ENCODE assay signal across 27 cellular contexts in genomic region chr7:151858456-151858855, GRCh38.
"Had no signal": no experiment of that assay in that cellular context is flagged by ENCODE, and none has a peak within 500 bp of the region (broad histone marks: within the 10 kb centered on the region; RNA-seq: fewer than 3 reads in every experiment).

No MANE protein-coding gene starts in this region.

- H3K27ac Mint-ChIP-seq: activated CD4-positive, alpha-beta memory T cell treated with anti-CD3 and anti-CD28 coated beads for 36 hours; activated CD4-positive, alpha-beta T cell treated with anti-CD3 and anti-CD28 coated beads for 36 hours; activated CD4-positive, alpha-beta T cell treated with anti-CD3 and anti-CD28 coated beads, Interleukin-2, amount 10 ng/mL, durations not matched to agents 24 days and 14 days; activated CD8-positive, alpha-beta memory T cell treated with anti-CD3 and anti-CD28 coated beads, Interleukin-2, amount 10 ng/mL, durations not matched to agents 7 days and 5 days; activated CD8-positive, alpha-beta T cell treated with anti-CD3 and anti-CD28 coated beads, Interleukin-2, amount 10 ng/mL, durations not matched to agents 7 days and 5 days; activated naive CD8-positive, alpha-beta T cell; activated T-cell treated with anti-CD3 and anti-CD28 coated beads, Interleukin-2, amount 50 U/mL, for 24 hours; activated T-cell treated with anti-CD3 and anti-CD28 coated beads, Interleukin-2, amount 50 U/mL, for 72 hours; endodermal cell had no signal

- H3K27me3 Mint-ChIP-seq: activated CD4-positive, alpha-beta memory T cell treated with anti-CD3 and anti-CD28 coated beads for 36 hours; activated CD4-positive, alpha-beta T cell treated with anti-CD3 and anti-CD28 coated beads for 36 hours; activated CD4-positive, alpha-beta T cell treated with anti-CD3 and anti-CD28 coated beads, Interleukin-2, amount 10 ng/mL, durations not matched to agents 24 days and 14 days; activated CD8-positive, alpha-beta memory T cell treated with anti-CD3 and anti-CD28 coated beads, Interleukin-2, amount 10 ng/mL, durations not matched to agents 7 days and 5 days; activated naive CD8-positive, alpha-beta T cell; activated T-cell treated with anti-CD3 and anti-CD28 coated beads, Interleukin-2, amount 50 U/mL, for 24 hours had no signal

- H3K4me1 Mint-ChIP-seq: activated CD4-positive, alpha-beta T cell treated with anti-CD3 and anti-CD28 coated beads, Interleukin-2, amount 10 ng/mL, durations not matched to agents 24 days and 14 days; activated CD8-positive, alpha-beta memory T cell treated with anti-CD3 and anti-CD28 coated beads, Interleukin-2, amount 10 ng/mL, durations not matched to agents 7 days and 5 days; endodermal cell had no signal

- H3K4me3 ChIP-seq: body of pancreas, colonic mucosa, dorsolateral prefrontal cortex, gastrocnemius medialis, heart right ventricle had no signal

- ATAC-seq: activated CD4-positive, alpha-beta T cell treated with anti-CD3 and anti-CD28 coated beads for 36 hours; activated CD8-positive, alpha-beta memory T cell treated with anti-CD3 and anti-CD28 coated beads, Interleukin-2, amount 10 ng/mL, durations not matched to agents 7 days and 5 days; activated CD8-positive, alpha-beta T cell treated with anti-CD3 and anti-CD28 coated beads, Interleukin-2, amount 10 ng/mL, durations not matched to agents 7 days and 5 days; activated T-cell treated with anti-CD3 and anti-CD28 coated beads, Interleukin-2, amount 50 U/mL, for 72 hours; body of pancreas; esophagus mucosa; gastrocnemius medialis had no signal

- H3K4me3 Mint-ChIP-seq: activated CD4-positive, alpha-beta memory T cell treated with anti-CD3 and anti-CD28 coated beads for 36 hours; activated CD4-positive, alpha-beta T cell treated with anti-CD3 and anti-CD28 coated beads for 36 hours; activated CD4-positive, alpha-beta T cell treated with anti-CD3 and anti-CD28 coated beads, Interleukin-2, amount 10 ng/mL, durations not matched to agents 24 days and 14 days; activated CD8-positive, alpha-beta memory T cell treated with anti-CD3 and anti-CD28 coated beads, Interleukin-2, amount 10 ng/mL, durations not matched to agents 7 days and 5 days; activated CD8-positive, alpha-beta T cell treated with anti-CD3 and anti-CD28 coated beads, Interleukin-2, amount 10 ng/mL, durations not matched to agents 7 days and 5 days; activated naive CD8-positive, alpha-beta T cell; activated T-cell treated with anti-CD3 and anti-CD28 coated beads, Interleukin-2, amount 50 U/mL, for 24 hours; activated T-cell treated with anti-CD3 and anti-CD28 coated beads, Interleukin-2, amount 50 U/mL, for 72 hours; endodermal cell had no signal

- H3K9me3 Mint-ChIP-seq: activated CD4-positive, alpha-beta memory T cell treated with anti-CD3 and anti-CD28 coated beads for 36 hours; activated CD4-positive, alpha-beta T cell treated with anti-CD3 and anti-CD28 coated beads, Interleukin-2, amount 10 ng/mL, durations not matched to agents 24 days and 14 days; activated T-cell treated with anti-CD3 and anti-CD28 coated beads, Interleukin-2, amount 50 U/mL, for 24 hours; activated T-cell treated with anti-CD3 and anti-CD28 coated beads, Interleukin-2, amount 50 U/mL, for 72 hours; endodermal cell had no signal

- DNase-seq: activated CD4-positive, alpha-beta memory T cell treated with anti-CD3 and anti-CD28 coated beads for 36 hours; activated CD4-positive, alpha-beta T cell treated with anti-CD3 and anti-CD28 coated beads for 36 hours; activated CD4-positive, alpha-beta T cell treated with anti-CD3 and anti-CD28 coated beads, Interleukin-2, amount 10 ng/mL, durations not matched to agents 24 days and 14 days; activated CD4-positive, CD25-positive, alpha-beta regulatory T cell; activated CD4-positive, CD25-positive, alpha-beta regulatory T cell treated with anti-CD3 and anti-CD28 coated beads, Interleukin-2, amount 50 U/mL, for 72 hours; activated CD8-positive, alpha-beta memory T cell treated with anti-CD3 and anti-CD28 coated beads, Interleukin-2, amount 10 ng/mL, durations not matched to agents 7 days and 5 days; activated CD8-positive, alpha-beta memory T cell treated with anti-CD3 and anti-CD28 coated beads, Interleukin-2, amount 50 U/mL, for 4 hours; activated CD8-positive, alpha-beta T cell treated with anti-CD3 and anti-CD28 coated beads, Interleukin-2, amount 10 ng/mL, durations not matched to agents 7 days and 5 days; activated gamma-delta T cell; activated naive CD4-positive, alpha-beta T cell; activated naive CD4-positive, alpha-beta T cell treated with anti-CD3 and anti-CD28 coated beads, Interleukin-2, amount 50 U/mL, for 16 hours; activated T-cell treated with anti-CD3 and anti-CD28 coated beads for 4 hours; activated T-cell treated with anti-CD3 and anti-CD28 coated beads, Interleukin-2, amount 50 U/mL, for 24 hours; activated T-cell treated with anti-CD3 and anti-CD28 coated beads, Interleukin-2, amount 50 U/mL, for 72 hours; amniotic stem cell; body of pancreas; colonic mucosa; effector memory CD4-positive, alpha-beta T cell; endodermal cell; foreskin fibroblast; gastrocnemius medialis; glutamatergic neuron; heart right ventricle; T-helper 2 cell had no signal

- H3K36me3 Mint-ChIP-seq: activated CD4-positive, alpha-beta memory T cell treated with anti-CD3 and anti-CD28 coated beads for 36 hours; activated CD8-positive, alpha-beta memory T cell treated with anti-CD3 and anti-CD28 coated beads, Interleukin-2, amount 10 ng/mL, durations not matched to agents 7 days and 5 days; activated naive CD8-positive, alpha-beta T cell had no signal

- H3K27ac ChIP-seq: colonic mucosa, gastrocnemius medialis, heart right ventricle had no signal

- H3K36me3 ChIP-seq: colonic mucosa, gastrocnemius medialis had no signal

- H3K4me1 ChIP-seq: colonic mucosa, gastrocnemius medialis had no signal

- H3K9me3 ChIP-seq: body of pancreas, colonic mucosa, gastrocnemius medialis, heart right ventricle had no signal

- H3K27me3 ChIP-seq: body of pancreas, colonic mucosa, dorsolateral prefrontal cortex, gastrocnemius medialis, heart right ventricle had no signal
